ENCODE assay signal across 13 cellular contexts in genomic region chr1:9442266-9442846, GRCh38.
DNase-seq lines count a peak whose midpoint lies in the region; ATAC-seq, FAIRE-seq and TF ChIP-seq lines count a peak whose summit lies in the region.
"Had no signal": no experiment of that assay in that cellular context is flagged by ENCODE, and none has a peak within 500 bp of the region (broad histone marks: within the 10 kb centered on the region; RNA-seq: fewer than 3 reads in every experiment).

No MANE protein-coding gene starts in this region.

- TF ChIP-seq CTCF in Caco-2 (IDR thresholded peaks at IDR 0.05; ENCODE audit: insufficient read depth in 1 of 2, low read depth in 1 of 2, low read length in 1 of 2, severe bottlenecking in 1 of 2, unreplicated experiment in 1 of 2) (no peak), pancreas (IDR thresholded peaks at IDR 0.05) (no peak), natural killer cell (IDR thresholded peaks at IDR 0.05) (no peak)

- POLR2A ChIA-PET in Caco-2 (lab: Charles Lee): no interaction called here

- no peak for DNase-seq in Caco-2
- peak; percentile 97 for DNase-seq in NCI-H510A (lab: John Stamatoyannopoulos, UW)
- DNase-seq in fibroblast of peridontal ligament (ENCODE audit: extremely low read depth): peak; percentile 41
- peak in 2 of 6 donors; percentile 49 to 59 for DNase-seq in pancreas
- no peak for DNase-seq in NCI-H1092 treated with DMSO at 0.1 percent for 48 hours (lab: John Stamatoyannopoulos, UW)
- no peak for DNase-seq in natural killer cell
- no peak for DNase-seq in HUDEP-2 (lab: John Stamatoyannopoulos, UW; ENCODE audit: unreplicated experiment in 76 of 76)
- DNase-seq in NCI-H2081 (lab: John Stamatoyannopoulos, UW): no peak
- DNase-seq: MV-4-11, T-helper 2 cell had no signal

- H3K36me3 ChIP-seq in Caco-2 (ENCODE audit: control insufficient read depth, insufficient read depth, low read length): no peaks in the 10 kb centered on the region
- no peaks in the 10 kb centered on the region for H3K36me3 ChIP-seq in pancreas

- H3K9me3 ChIP-seq in Caco-2 (no peaks in the 10 kb centered on the region), pancreas (no peaks in the 10 kb centered on the region)

- H3K4me3 Mint-ChIP-seq in Caco-2 (ENCODE audit: unreplicated experiment) (no peak overlapping the region), natural killer cell (no peak overlapping the region)

- no peaks in the 10 kb centered on the region for H3K27me3 Mint-ChIP-seq in Caco-2 (ENCODE audit: insufficient read depth, unreplicated experiment)
- H3K27me3 Mint-ChIP-seq in natural killer cell (ENCODE audit: low read depth in 2 of 2): peaks cover 22 to 28% of the 10 kb centered on the region in 2 donors

- 37 to 40% methylated on average over 9 of the region's 9 CpGs for WGBS in pancreas, 2 donors

- H3K27ac Mint-ChIP-seq in Caco-2 (ENCODE audit: unreplicated experiment) (peak overlapping the region; percentile 53), natural killer cell (no peak overlapping the region)

- H3K9me3 Mint-ChIP-seq in Caco-2 (ENCODE audit: unreplicated experiment) (no peaks in the 10 kb centered on the region), natural killer cell (no peaks in the 10 kb centered on the region)

- H3K36me3 Mint-ChIP-seq in Caco-2 (ENCODE audit: insufficient read depth, unreplicated experiment) (peaks cover 6% of the 10 kb centered on the region), natural killer cell (no peaks in the 10 kb centered on the region)

- intact Hi-C loops in Caco-2 (cut with micrococcal nuclease; ENCODE audit: unreplicated experiment) (no loop called here), pancreas (cut with DNase I) (no loop called here), natural killer cell (cut with micrococcal nuclease) (no loop called here)

- ATAC-seq in pancreas: peak in 3 of 4 donors; percentile 3 to 24 (median 8)
- ATAC-seq in natural killer cell: no peak

- no peak overlapping the region for H3K4me3 ChIP-seq in Caco-2 (ENCODE audit: low read depth, low read length)
- peak overlapping the region in 1 of 4 donors; percentile 17 for H3K4me3 ChIP-seq in pancreas

- H3K27me3 ChIP-seq in Caco-2 (replicated peaks; ENCODE audit: control insufficient read depth, insufficient read depth, low read length): no peaks in the 10 kb centered on the region
- H3K27me3 ChIP-seq in pancreas: no peaks in the 10 kb centered on the region

- no TSS peak for BruUV-seq in Caco-2 (replicated peaks; lab: Mats Ljungman, UMichigan)

- CTCF ChIA-PET in Caco-2 (lab: Charles Lee): interaction anchor here (0.6 kb wide), 1 partner anchor 341 kb away, joined by 6 read pairs; no protein-coding TSS in a partner anchor

- H3K27ac ChIP-seq in pancreas: peak overlapping the region; percentile 90 to 98 (median 97)

- H3K4me1 ChIP-seq in Caco-2 (peaks cover 52% of the 10 kb centered on the region), pancreas (peaks cover 48 to 57% (median 52%) of the 10 kb centered on the region in 3 donors)

- no peak for FAIRE-seq in pancreas (lab: Jason Lieb, UNC)
- FAIRE-seq: endometrium, H1, islet of Langerhans had no signal

- H3K4me1 Mint-ChIP-seq in Caco-2 (ENCODE audit: low read depth, unreplicated experiment) (peaks cover 32% of the 10 kb centered on the region), natural killer cell (no peaks in the 10 kb centered on the region)

Comparison
In these comparisons a context has a peak if more than half of its experiments do, and no peak if none do; other contexts are left out.
1. DNase-seq: peak in NCI-H510A (single experiment) and fibroblast of peridontal ligament (single experiment); none in Caco-2 (0 of 2), NCI-H1092 treated with DMSO at 0.1 percent for 48 hours (single experiment), natural killer cell (single experiment), HUDEP-2 (0 of 76) and NCI-H2081 (0 of 2).
2. ATAC-seq: peak in pancreas (3 of 4); none in natural killer cell (0 of 3).